8 cellular contexts compared by ENCODE assay signal in the genomic region with DNA sequence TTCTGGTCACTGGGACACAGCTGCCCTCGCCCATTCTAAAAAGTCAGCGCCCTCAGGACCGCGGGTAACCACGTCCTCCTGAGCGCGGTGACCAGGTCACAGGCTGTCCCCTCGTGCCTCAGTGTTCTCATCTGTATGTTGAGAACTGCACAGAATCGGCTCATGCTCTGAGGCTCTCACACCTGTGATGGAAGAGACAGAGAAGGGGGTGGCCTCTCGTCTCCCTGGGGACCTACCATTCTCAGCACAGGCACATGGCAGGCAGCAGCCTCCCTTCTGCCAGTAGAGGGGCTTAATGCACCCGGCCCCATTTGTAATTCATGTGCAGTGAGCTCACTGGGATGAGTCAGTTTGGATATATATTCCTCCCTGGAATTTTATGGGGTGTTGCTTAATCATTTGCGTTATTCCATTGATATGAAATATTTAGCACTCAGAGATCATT. TPM values are rescaled to one million over a fixed set of nuclear protein-coding genes. Genes with fewer than 3 reads are reported as not detected.
A peak's percentile ranks its signal among the peaks of the same experiment; 100 is the strongest.
DNase-seq lines count a peak whose midpoint lies in the region; ATAC-seq and TF ChIP-seq lines count a peak whose summit lies in the region.
"Not testable (repeated sequence)": the region's sequence is repeated elsewhere in the genome, so short reads cannot be mapped to it uniquely, and the experiment has no call there.

No MANE protein-coding gene starts in this region.

- POLR2A ChIA-PET in Panc1 (lab: Charles Lee): not testable (repeated sequence)

- H3K4me1 ChIP-seq in Panc1 (ENCODE audit: control insufficient read depth, insufficient read depth, low read length); testis: not testable (repeated sequence)
- peaks cover 13% of the 10 kb centered on the region for H3K4me1 ChIP-seq in osteoblast (ENCODE audit: insufficient read depth, low read length)

- 6 to 10% methylated on average over 12 of the region's 12 CpGs for WGBS in testis, 2 donors

- not testable (repeated sequence) for H3K36me3 ChIP-seq in Panc1 (ENCODE audit: control insufficient read depth, insufficient read depth, low read length); osteoblast (ENCODE audit: insufficient read depth, low read length); testis (ENCODE audit: low read depth, missing control alignments)

- intact Hi-C loops in Panc1 (cut with micrococcal nuclease; ENCODE audit: unreplicated experiment); testis (cut with DNase I; ENCODE audit: low total_unique reads): not testable (repeated sequence)

- H3K27ac ChIP-seq in Panc1 (ENCODE audit: low read length) (peak overlapping the region; percentile 83), osteoblast (ENCODE audit: low read depth, low read length) (peak overlapping the region; percentile 93), testis (peak overlapping the region in 1 of 2 donors; percentile 65)

- H3K79me2 ChIP-seq in osteoblast (ENCODE audit: insufficient read depth, low read length): not testable (repeated sequence)

- H3K4me2 ChIP-seq in osteoblast (ENCODE audit: insufficient read depth, low read length): peak overlapping the region; percentile 92

- H4K20me1 ChIP-seq in osteoblast (ENCODE audit: insufficient read depth, low read length): not testable (repeated sequence)

- H3K9me3 ChIP-seq in Panc1 (ENCODE audit: control insufficient read depth, insufficient read depth, low read depth, low read length); osteoblast (ENCODE audit: low read depth, low read length); testis: not testable (repeated sequence)

- not testable (repeated sequence) for BruUV-seq in Panc1 (replicated peaks; lab: Mats Ljungman, UMichigan)

- not testable (repeated sequence) for H3K27me3 ChIP-seq in Panc1 (ENCODE audit: control insufficient read depth, insufficient read depth, low read length); osteoblast (ENCODE audit: insufficient read depth, low read length); testis

- in situ Hi-C loops in Panc1 (cut with HindIII; ENCODE audit: low pct_unique_long_range_greater_than_20kb, low sequenced_read_pairs): not testable (repeated sequence)

- ATAC-seq in Panc1: not testable (repeated sequence)

- CTCF ChIA-PET in Panc1 (lab: Charles Lee): not testable (repeated sequence)

- DNase-seq in EH (ENCODE audit: low read depth): peak; percentile 85
- DNase-seq in LHCN-M2 (ENCODE audit: low read depth): peak; percentile 74
- not testable (repeated sequence) for DNase-seq in Panc1 (ENCODE audit: low read depth, low spot score); osteoblast (ENCODE audit: insufficient read length, low spot score, missing footprints)
- peak; percentile 31 for DNase-seq in activated T-cell treated with anti-CD3 and anti-CD28 coated beads for 48 hours (ENCODE audit: low read depth)
- peak; percentile 57 for DNase-seq in ecto neural progenitor cell (ENCODE audit: low spot score)
- peak; percentile 1 for DNase-seq in iPS-NIHi11 (ENCODE audit: low spot score)
- DNase-seq in testis: peak; percentile 16

- not testable (repeated sequence) for TF ChIP-seq CTCF in Panc1 (IDR thresholded peaks at IDR 0.05); osteoblast (IDR thresholded peaks at IDR 0.05; ENCODE audit: extremely low read depth, low read depth, low read length); testis (IDR thresholded peaks at IDR 0.05)

- H3K4me3 ChIP-seq in Panc1 (ENCODE audit: low read depth in 2 of 2, low read length in 2 of 2) (peak overlapping the region; percentile 79 to 82), osteoblast (ENCODE audit: insufficient read depth, low read length) (peak overlapping the region; percentile 84), testis (peak overlapping the region; percentile 57 to 71)

- H2AFZ ChIP-seq in osteoblast (ENCODE audit: low read length): peak overlapping the region; percentile 72

- not testable (repeated sequence) for TF ChIP-seq POLR2A in testis (IDR thresholded peaks at IDR 0.05)

RNA-seq across cellular contexts. Expression of a gene that starts 51.9 kb away (rescaled TPM):
- not detected in 2 replicates for total RNA-seq in LHCN-M2 (2014; rRNA removed)
- not detected for polyA plus RNA-seq in LHCN-M2 (2012)
- total RNA-seq in Panc1 (2021; ENCODE audit: unreplicated experiment): 0.26 TPM
- not detected for polyA plus RNA-seq in Panc1 (2012; ENCODE audit: insufficient read length)
- not detected in 2 replicates for total RNA-seq in osteoblast
- total RNA-seq in testis: 100 to 1,000 TPM; 123 to 239 TPM
- polyA plus RNA-seq in testis (ENCODE audit: insufficient read depth, low read depth, low replicate concordance): 534 TPM

Comparison
In these comparisons a context has a peak if more than half of its experiments do, and no peak if none do; other contexts are left out.
1. RNA of a gene that starts 51.9 kb away (total RNA-seq): 123 to 239 TPM in testis; 0.26 TPM in Panc1 (single experiment), not detected in LHCN-M2 and not detected in osteoblast; every median in the first group is over 10 times any median in the second.
2. Peak in every context shown above with its lines, with median percentiles within 50 percentile points of each other: H3K4me3 ChIP-seq.